In genomic region chrX:13059676-13060499, GRCh38 we compare ENCODE assay signal across 1 cellular context.
TF ChIP-seq lines count a peak whose summit lies in the region.

No MANE protein-coding gene starts in this region.

TF ChIP-seq in K562, 482 proteins besides CTCF, POLR2A, EP300 and RAD21 (continued from another document):
- peak; percentile 56 for TF ChIP-seq CHAMP1 (IDR thresholded peaks at IDR 0.05)
- TF ChIP-seq YY1 (IDR thresholded peaks at IDR 0.05; ENCODE audit: borderline replicate concordance in 1 of 3, control insufficient read depth in 1 of 3, extremely low read depth in 1 of 3, insufficient read depth in 3 of 3, insufficient read length in 1 of 3, insufficient replicate concordance in 2 of 3, low read depth in 1 of 3, low read length in 2 of 3), result no peak
